ENCODE assay signal across 1 cellular context in genomic region chr1:38835230-38835827, GRCh38.
TF ChIP-seq lines count a peak whose summit lies in the region.

No MANE protein-coding gene starts in this region.

TF ChIP-seq in K562, 482 proteins besides CTCF, POLR2A, EP300 and RAD21 (continued from another document and continues in another):
- TF ChIP-seq MNT (conservative IDR thresholded peaks at IDR 0.05) (no peak), STAT5B (CRISPR knock-in tag; IDR thresholded peaks at IDR 0.05) (no peak), ESRRB (CRISPR knock-in tag; IDR thresholded peaks at IDR 0.05; ENCODE audit: borderline replicate concordance) (no peak), STAT5A (IDR thresholded peaks at IDR 0.05; ENCODE audit: borderline replicate concordance, low read length) (no peak), ZNF583 (CRISPR knock-in tag; IDR thresholded peaks at IDR 0.05) (no peak), KDM2B (CRISPR knock-in tag; IDR thresholded peaks at IDR 0.05) (no peak), RAD51 (IDR thresholded peaks at IDR 0.05; ENCODE audit: borderline replicate concordance, low read depth) (no peak), MLX (CRISPR knock-in tag; conservative IDR thresholded peaks at IDR 0.05) (no peak), RHOXF2B (CRISPR knock-in tag; conservative IDR thresholded peaks at IDR 0.05) (no peak), BRD4 (IDR thresholded peaks at IDR 0.05) (no peak), ZNF696 (CRISPR knock-in tag; conservative IDR thresholded peaks at IDR 0.05) (no peak), ZNF655 (CRISPR knock-in tag; IDR thresholded peaks at IDR 0.05) (no peak), CUX1 (CRISPR knock-in tag; IDR thresholded peaks at IDR 0.05) (no peak), CREB5 (CRISPR knock-in tag; IDR thresholded peaks at IDR 0.05) (no peak), CBX8 (IDR thresholded peaks at IDR 0.05; ENCODE audit: borderline replicate concordance, extremely low read depth, low read depth, low read length, poor library complexity, severe bottlenecking) (no peak), GTF3C2 (IDR thresholded peaks at IDR 0.05; ENCODE audit: borderline replicate concordance, extremely low read depth, insufficient read length) (no peak), HDAC3 (IDR thresholded peaks at IDR 0.05; ENCODE audit: borderline replicate concordance, partially characterized antibody) (no peak), MCM3 (IDR thresholded peaks at IDR 0.05) (no peak), CC2D1A (IDR thresholded peaks at IDR 0.05) (0 out of 2 replicates have a peak, but pooled peaks have one; percentile 49), L3MBTL2 (IDR thresholded peaks at IDR 0.05) (0 out of 2 replicates have a peak, but pooled peaks have one; percentile 14), ARID1B (IDR thresholded peaks at IDR 0.05) (no peak), KDM1A (IDR thresholded peaks at IDR 0.05) (peak in 1 of 2 experiments; percentile 40; a peak in 2 of 4 replicates), HMGXB4 (CRISPR knock-in tag; IDR thresholded peaks at IDR 0.05) (no peak), THRAP3 (IDR thresholded peaks at IDR 0.05; ENCODE audit: borderline replicate concordance) (no peak), ERF (CRISPR knock-in tag; IDR thresholded peaks at IDR 0.05) (no peak), DEAF1 (CRISPR knock-in tag; IDR thresholded peaks at IDR 0.05) (peak; percentile 83), ZNF780A (CRISPR knock-in tag; IDR thresholded peaks at IDR 0.05) (no peak), ZNF121 (CRISPR knock-in tag; conservative IDR thresholded peaks at IDR 0.05) (no peak), SLC30A9 (CRISPR knock-in tag; IDR thresholded peaks at IDR 0.05) (no peak), SMC3 (conservative IDR thresholded peaks at IDR 0.05; ENCODE audit: insufficient read depth, low read depth, low read length) (peak; percentile 95), SP2 (IDR thresholded peaks at IDR 0.05; ENCODE audit: extremely low read depth, low read depth, low read length, poor library complexity, severe bottlenecking) (no peak), GMEB1 (CRISPR knock-in tag; IDR thresholded peaks at IDR 0.05) (no peak), RBFOX2 (IDR thresholded peaks at IDR 0.05; ENCODE audit: low read depth, low read length) (no peak), RFX5 (IDR thresholded peaks at IDR 0.05; ENCODE audit: low read depth, low read length) (no peak), PRPF4 (IDR thresholded peaks at IDR 0.05; ENCODE audit: insufficient read depth, low read depth, low read length, poor library complexity, severe bottlenecking) (no peak), ZBTB43 (CRISPR knock-in tag; IDR thresholded peaks at IDR 0.05) (no peak), ZNF512 (tag; IDR thresholded peaks at IDR 0.05) (no peak), TRIM28 (IDR thresholded peaks at IDR 0.05) (no peak), CHCHD3 (CRISPR knock-in tag; IDR thresholded peaks at IDR 0.05) (no peak), CSDE1 (IDR thresholded peaks at IDR 0.05) (no peak), MTA3 (IDR thresholded peaks at IDR 0.05; ENCODE audit: borderline replicate concordance) (0 out of 2 replicates have a peak, but pooled peaks have one; percentile 31)
